In the genomic region with DNA sequence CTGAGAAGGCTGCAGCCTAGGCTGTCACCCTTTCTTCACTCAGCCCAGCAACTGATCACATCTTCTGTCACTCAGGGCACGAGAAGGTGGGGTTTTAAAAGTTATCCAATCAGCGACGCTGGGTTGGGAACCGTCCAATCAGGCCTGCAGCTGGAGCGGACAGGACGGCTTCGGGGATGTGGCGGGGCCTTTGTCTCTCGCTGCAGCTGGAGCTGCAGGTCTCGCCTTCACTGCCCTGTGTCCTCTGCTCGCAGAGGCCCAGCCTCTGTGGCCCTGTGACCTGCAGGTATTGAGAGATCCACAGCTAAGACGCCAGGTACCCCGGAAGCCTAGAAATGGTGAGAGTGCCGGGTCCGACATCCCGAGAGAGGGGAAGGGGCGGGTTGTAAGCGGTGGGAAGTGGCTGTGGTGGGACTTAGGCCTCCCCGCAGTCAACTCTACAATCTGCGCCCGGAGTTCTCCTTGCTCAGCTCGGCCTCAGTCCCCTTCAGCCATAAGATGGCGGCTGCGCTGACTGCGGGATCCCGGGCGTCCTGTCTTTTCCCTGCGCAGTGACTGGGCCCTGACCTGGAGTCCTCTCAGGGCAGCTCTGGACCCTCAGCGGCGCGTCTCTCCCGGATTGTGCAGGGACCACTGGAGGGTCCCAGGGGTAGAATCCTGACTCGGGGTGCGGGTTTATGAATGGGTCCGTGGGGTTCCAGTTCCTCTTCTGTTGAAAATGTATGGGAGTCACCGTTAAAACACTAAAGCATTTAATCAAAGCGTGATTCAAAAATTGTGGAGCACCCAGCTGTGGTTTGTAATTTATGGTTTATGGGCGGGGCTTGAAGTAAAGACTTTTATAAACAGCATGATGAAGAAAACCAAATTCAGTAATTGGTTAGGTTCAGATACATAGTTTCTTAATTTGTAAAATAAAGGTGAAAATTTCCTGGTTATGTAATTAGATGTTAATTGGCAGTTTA, we compare ENCODE assay signal across 8 cellular contexts. TPM values are rescaled to one million over a fixed set of nuclear protein-coding genes. Genes with fewer than 3 reads are reported as not detected.
DNase-seq lines count a peak whose midpoint lies in the region; ATAC-seq and TF ChIP-seq lines count a peak whose summit lies in the region.

TSS of gene ZNF714 (plus strand) at position 193 of the 965 bp plus-strand sequence. CDS start 16,066 bp downstream, outside the sequence.

- H3K36me3 Mint-ChIP-seq in HFFc6 (ENCODE audit: low read depth) (peaks cover 38% of the 10 kb centered on the region), T-cell (peaks cover 20% of the 10 kb centered on the region)

- H3K4me3 Mint-ChIP-seq in HFFc6 (peak within 1 kb of the TSS; percentile 100), T-cell (peak within 1 kb of the TSS; percentile 96 to 100 (median 99))

- POLR2A ChIA-PET in T-cell (lab: Charles Lee): interaction anchor here (0.5 to 0.7 kb wide), 4 partner anchors 43 to 1260 kb away, joined by 3 to 7 read pairs (median 4); partner anchors contain the start of gene ZNF431 (in 1 of the 2)

- intact Hi-C loops in right cardiac atrium (cut with DNase I) (no loop called here), aorta (cut with DNase I) (no loop called here)

- CTCF ChIA-PET in T-cell (lab: Charles Lee): no interaction called here

- no peaks in the 10 kb centered on the region for H3K4me1 ChIP-seq in right cardiac atrium (ENCODE audit: control insufficient read depth, insufficient read depth, low read length)
- no peaks in the 10 kb centered on the region for H3K4me1 ChIP-seq in aorta (ENCODE audit: control insufficient read depth in 1 of 2, insufficient read depth in 2 of 2, low read length in 2 of 2)

- H3K36me3 ChIP-seq in aorta (ENCODE audit: control insufficient read depth in 1 of 2, insufficient read depth in 2 of 2, low read length in 1 of 2): no peaks in the 10 kb centered on the region

- H3K27ac Mint-ChIP-seq in HFFc6 (peak within 1 kb of the TSS; percentile 99), T-cell (peak within 1 kb of the TSS; percentile 91 to 92)

- DNase-seq in GM03348 (ENCODE audit: low spot score) (peak; percentile 93), HFFc6 (peak; percentile 92), NCI-H1048 (lab: John Stamatoyannopoulos, UW) (peak; percentile 62), T-cell (peak; percentile 50 to 88 (median 82)), amygdala (lab: John Stamatoyannopoulos, UW) (peak in 55 of 56 donors; percentile 8 to 95 (median 78)), right cardiac atrium (peak; percentile 91 to 95 (median 93)), putamen (ENCODE audit: low spot score) (peak; percentile 92), aorta (peak; percentile 92 to 93)

- no peaks in the 10 kb centered on the region for H3K9me3 Mint-ChIP-seq in HFFc6
- no peaks in the 10 kb centered on the region for H3K9me3 Mint-ChIP-seq in T-cell

- H3K9me3 ChIP-seq in right cardiac atrium (ENCODE audit: control insufficient read depth, low read length) (no peaks in the 10 kb centered on the region), aorta (ENCODE audit: control insufficient read depth, low read length) (no peaks in the 10 kb centered on the region)

- H3K27me3 ChIP-seq in right cardiac atrium (ENCODE audit: control insufficient read depth, insufficient read depth) (no peaks in the 10 kb centered on the region), aorta (ENCODE audit: control insufficient read depth in 1 of 2, insufficient read depth in 2 of 2, low read length in 1 of 2) (no peaks in the 10 kb centered on the region)

- H3K4me1 Mint-ChIP-seq in HFFc6 (ENCODE audit: low read depth) (peaks cover 33% of the 10 kb centered on the region), T-cell (peaks cover 9 to 21% (median 16%) of the 10 kb centered on the region in 3 donors)

- H3K4me3 ChIP-seq in right cardiac atrium (ENCODE audit: low read length) (peak within 1 kb of the TSS; percentile 39), aorta (ENCODE audit: low read length in 2 of 2) (peak within 1 kb of the TSS in 1 of 2 donors; percentile 12)

- TF ChIP-seq CTCF in HFFc6 (IDR thresholded peaks at IDR 0.05): no peak

- no peak within 1 kb of the TSS for H3K27ac ChIP-seq in right cardiac atrium (ENCODE audit: low read length)
- H3K27ac ChIP-seq in aorta (ENCODE audit: low read depth in 1 of 2, low read length in 2 of 2): no peak within 1 kb of the TSS

- 66% methylated on average over 38 of the region's 38 CpGs for WGBS in right cardiac atrium
- WGBS in aorta, 2 donors: 42 to 60% methylated on average over 37 to 38 of the region's 38 CpGs

- ATAC-seq in T-cell (replicated peaks in 1 of 4): peak; percentile 99 to 100 (median 100)
- ATAC-seq in right cardiac atrium: peak; percentile 98 to 100
- peak; percentile 95 for ATAC-seq in aorta (ENCODE audit: low FRiP score)

- H3K27me3 Mint-ChIP-seq in HFFc6 (ENCODE audit: insufficient read depth) (no peaks in the 10 kb centered on the region), T-cell (no peaks in the 10 kb centered on the region)

RNA-seq across cellular contexts. Expression of gene ZNF714, which starts in this region (rescaled TPM):
- total RNA-seq in HFFc6 (2021; fragmentation: NEBNext Ultra II Directional; extraction: Animal tissue kit (Norgen Biotek cat#: 25700)): 10 to 100 TPM in 1 of 6 experiments, 1 to 10 TPM in 5; 5.4 to 10.8 (median 8.6) TPM
- total RNA-seq in T-cell (10 to 100 TPM in 2 of 5 donors, 1 to 10 TPM in 3; 8.6 to 13.6 (median 9.8) TPM), right cardiac atrium (1 to 10 TPM; 2.2 to 3.6 (median 2.6) TPM), aorta (1 to 10 TPM; 3.1 to 8.8 TPM)
- polyA plus RNA-seq in right cardiac atrium (0.79 TPM), aorta (1 to 10 TPM in 1 of 2 donors, under 1 TPM in 1; 0.75 to 1.2 TPM)
